ENCODE assay signal across 9 cellular contexts in the genomic region with DNA sequence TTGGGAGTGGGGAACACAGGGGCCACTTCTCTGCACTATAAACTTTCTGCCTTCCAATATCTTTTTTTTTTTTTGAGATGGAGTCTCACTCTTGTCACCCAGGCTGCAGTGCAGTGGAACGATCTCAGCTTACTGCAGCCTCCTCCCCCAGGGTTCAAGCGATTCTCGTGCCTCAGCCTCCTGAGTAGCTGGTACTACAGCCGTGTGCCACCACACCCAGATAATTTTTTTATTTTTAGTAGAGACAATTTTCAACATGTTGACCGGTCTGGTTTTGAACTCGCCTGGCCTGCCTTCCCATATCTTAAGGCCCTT. TPM values are rescaled to one million over a fixed set of nuclear protein-coding genes. Genes with fewer than 3 reads are reported as not detected.
DNase-seq lines count a peak whose midpoint lies in the region; ATAC-seq, FAIRE-seq and TF ChIP-seq lines count a peak whose summit lies in the region.
"Had no signal": no experiment of that assay in that cellular context is flagged by ENCODE, and none has a peak within 500 bp of the region (broad histone marks: within the 10 kb centered on the region; RNA-seq: fewer than 3 reads in every experiment).

No MANE protein-coding gene starts in this region.

- H4K20me1 ChIP-seq in K562 (replicated peaks; ENCODE audit: control insufficient read depth, insufficient read depth, low read length), result peaks cover 51% of the 10 kb centered on the region

- H3K9ac ChIP-seq in K562 (ENCODE audit: insufficient read depth in 1 of 2, low read depth in 2 of 2, low read length in 2 of 2), result peak overlapping the region; percentile 100

- BruUV-seq in K562 (replicated peaks; lab: Mats Ljungman, UMichigan), result no TSS peak

- CTCF ChIA-PET in K562 (lab: Yijun Ruan, JAX; ENCODE audit: low intra/inter-chr PET ratio), result no interaction called here

- H3K36me3 ChIP-seq in cardiac muscle cell, result peaks cover 47% of the 10 kb centered on the region
- peaks cover 85% of the 10 kb centered on the region for H3K36me3 ChIP-seq in K562 (ENCODE audit: control insufficient read depth, insufficient read depth, low read length)
- peaks cover 33 to 37% of the 10 kb centered on the region in 2 donors for H3K36me3 ChIP-seq in lung (ENCODE audit: control insufficient read depth in 2 of 2, insufficient read depth in 2 of 2, low read length in 2 of 2)
- H3K36me3 ChIP-seq in transverse colon, result peaks cover 0 to 45% (median 20%) of the 10 kb centered on the region in 4 donors

- no peak for ATAC-seq in left cardiac atrium
- ATAC-seq in K562, result no peak
- ATAC-seq in lung (ENCODE audit: insufficient read depth, low FRiP score), result no peak
- no peak for ATAC-seq in left colon

- 0% methylated on average over 6 of the region's 6 CpGs for WGBS in K562 (ENCODE audit: insufficient coverage, low coverage, missing lambda C conversion rate)
- WGBS in lung, 2 donors, result 34 to 60% methylated on average over 6 of the region's 6 CpGs
- 0 to 31% methylated on average over 1 to 6 of the region's 6 CpGs for WGBS in transverse colon (ENCODE audit: low coverage in 1 of 2), 2 donors

- TF ChIP-seq RAD21 in K562 (CRISPR knock-in tag; conservative IDR thresholded peaks at IDR 0.05 in 1 of 2, IDR thresholded peaks at IDR 0.05 in 1 of 2), result no peak

- H3K27ac ChIP-seq in cardiac muscle cell (peak overlapping the region; percentile 94), K562 (ENCODE audit: extremely low read depth, low read depth, low read length) (peak overlapping the region; percentile 95), lung (ENCODE audit: low read depth in 1 of 2, low read length in 1 of 2) (peak overlapping the region in 1 of 2 donors; percentile 80), transverse colon (peak overlapping the region; percentile 96 to 100 (median 98))

- peaks cover 2% of the 10 kb centered on the region for H3K9me1 ChIP-seq in K562 (ENCODE audit: control insufficient read depth, insufficient read depth, low read length)

- POLR2A ChIA-PET in K562 (lab: Yijun Ruan, JAX), result interaction anchor here (0.8 to 13.1 kb wide), 14 partner anchors 9 to 321 kb away, joined by 3 to 180 read pairs (median 12); a partner anchor contains a TSS

- TF ChIP-seq CTCF in cardiac muscle cell (IDR thresholded peaks at IDR 0.05; ENCODE audit: low read depth, low read length) (no peak), K562 (IDR thresholded peaks at IDR 0.05 in 2 of 3, conservative IDR thresholded peaks at IDR 0.05 in 1 of 3; ENCODE audit: insufficient read depth in 2 of 3, low read depth in 1 of 3, low read length in 3 of 3) (no peak), lung (IDR thresholded peaks at IDR 0.05; ENCODE audit: control extremely low read depth, extremely low read depth) (no peak), transverse colon (IDR thresholded peaks at IDR 0.05) (no peak)

- H3K27me3 ChIP-seq in cardiac muscle cell, result no peaks in the 10 kb centered on the region
- no peaks in the 10 kb centered on the region for H3K27me3 ChIP-seq in K562 (ENCODE audit: control insufficient read depth in 2 of 2, insufficient read depth in 2 of 2, low read length in 2 of 2)
- H3K27me3 ChIP-seq in lung (ENCODE audit: control insufficient read depth, insufficient read depth), result no peaks in the 10 kb centered on the region
- H3K27me3 ChIP-seq in transverse colon, result no peaks in the 10 kb centered on the region

- intact Hi-C loops in left cardiac atrium (cut with DNase I), result no loop called here
- intact Hi-C loops in K562 (cut with micrococcal nuclease), result loop anchor here (5.0 to 10.0 kb wide), 2 partner anchors 200 to 288 kb away; a partner anchor contains a TSS
- intact Hi-C loops in transverse colon (cut with DNase I; ENCODE audit: low total_unique reads), result loop anchor here (5.0 kb wide), 1 partner anchor 1810 kb away; no protein-coding TSS in a partner anchor
- intact Hi-C loops in left colon (cut with DNase I, micrococcal nuclease), result no loop called here

- in situ Hi-C loops in K562 (cut with MboI) (no loop called here), transverse colon (cut with MboI; ENCODE audit: low pct_ligation_motif_present in 1 of 4, low pct_unique_long_range_greater_than_20kb in 1 of 4, low sequenced_read_pairs in 3 of 4) (loop anchor here in 1 of 4 donors (25.0 kb wide), 1 partner anchor 495 kb away; no protein-coding TSS in a partner anchor)

- H3K4me2 ChIP-seq in K562 (ENCODE audit: insufficient read depth, low read length), result peak overlapping the region; percentile 100

- H3K4me3 ChIP-seq in cardiac muscle cell (peak overlapping the region; percentile 70), K562 (peak overlapping the region; percentile 56), lung (peak overlapping the region; percentile 55), transverse colon (peak overlapping the region; percentile 64 to 96 (median 78))

- no peak for TF ChIP-seq POLR2A in K562 (conservative IDR thresholded peaks at IDR 0.05)
- TF ChIP-seq POLR2A in transverse colon (IDR thresholded peaks at IDR 0.05), result no peak

- no peak for TF ChIP-seq EP300 in K562 (IDR thresholded peaks at IDR 0.05; ENCODE audit: low read length)
- no peak for TF ChIP-seq EP300 in transverse colon (IDR thresholded peaks at IDR 0.05; ENCODE audit: low read depth)

- H3K4me1 ChIP-seq in cardiac muscle cell (ENCODE audit: low read depth), result peaks cover 17% of the 10 kb centered on the region
- peaks cover 52 to 61% of the 10 kb centered on the region in 2 experiments for H3K4me1 ChIP-seq in K562 (replicated peaks in 1 of 2; ENCODE audit: control insufficient read depth in 2 of 2, insufficient read depth in 2 of 2, low read length in 2 of 2)
- H3K4me1 ChIP-seq in lung (ENCODE audit: control insufficient read depth in 2 of 2, insufficient read depth in 2 of 2, low read length in 2 of 2), result peaks cover 15 to 16% of the 10 kb centered on the region in 2 donors
- peaks cover 33 to 59% (median 39%) of the 10 kb centered on the region in 4 donors for H3K4me1 ChIP-seq in transverse colon

- no peak overlapping the region for H2AFZ ChIP-seq in K562 (ENCODE audit: low read depth, low read length)

- no peak for DNase-seq in cardiac muscle cell (ENCODE audit: low read depth in 1 of 2, low spot score in 1 of 2)
- no peak for DNase-seq in left cardiac atrium
- no peak for DNase-seq in K562 (ENCODE audit: extremely low read depth in 1 of 4, low spot score in 3 of 4)
- no peak for DNase-seq in lung (ENCODE audit: low spot score)
- no peak for DNase-seq in transverse colon
- DNase-seq in NCI-H146 (lab: John Stamatoyannopoulos, UW), result no peak
- DNase-seq in cerebellar cortex (ENCODE audit: low spot score), result no peak
- no peak for DNase-seq in left colon

- H3K79me2 ChIP-seq in K562 (ENCODE audit: control insufficient read depth, insufficient read depth, low read length), result peaks cover 96% of the 10 kb centered on the region

- FAIRE-seq in K562 (lab: Jason Lieb, UNC), result no peak

- H3K9me3 ChIP-seq in cardiac muscle cell (ENCODE audit: low read depth), result no peaks in the 10 kb centered on the region
- H3K9me3 ChIP-seq in K562 (replicated peaks; ENCODE audit: control insufficient read depth, insufficient read depth, low read depth, low read length), result no peaks in the 10 kb centered on the region
- no peaks in the 10 kb centered on the region for H3K9me3 ChIP-seq in lung (ENCODE audit: control insufficient read depth in 2 of 2, insufficient read depth in 1 of 2, low read length in 1 of 2)
- no peaks in the 10 kb centered on the region for H3K9me3 ChIP-seq in transverse colon

RNA-seq across cellular contexts. Expression of a gene that starts 1.7 kb away (rescaled TPM):
- total RNA-seq in cardiac muscle cell (71.8 and 79.2 TPM in 2 replicates), left cardiac atrium (10 to 100 TPM; 45.2 to 91.2 TPM), K562 (2014; rRNA removed) (245 and 289 TPM in 2 replicates), K562 (2014; rRNA removed; fragmentation: Illumina TruSeq; extraction: Trizol) (214 and 276 TPM in 2 replicates), K562 (2015; rRNA removed; fragmentation: Illumina TruSeq; extraction: Trizol) (120 and 132 TPM in 2 replicates), K562 (2021) (255 and 276 TPM in 2 replicates), lung (100 to 1,000 TPM; 151 to 249 TPM), transverse colon (100 to 1,000 TPM in 3 of 4 donors, 10 to 100 TPM in 1; 32.4 to 163 (median 129) TPM), left colon (100 to 1,000 TPM in 1 of 2 donors, 10 to 100 TPM in 1; 98.8 to 107 TPM)
- polyA plus RNA-seq in cardiac muscle cell (93.8 and 100 TPM in 2 replicates), K562 (2011; rRNA removed) (282 and 323 TPM in 2 replicates), K562 (2014; fragmentation: Illumina TruSeq; extraction: Trizol) (183 and 221 TPM in 2 replicates), K562 (2014; fragmentation: Nextera tagmentation; extraction: Ambion mirVana) (10 to 100 TPM; 20.0 to 39.7 TPM), K562 (2014; rRNA removed) (254 and 296 TPM in 2 replicates), lung (100 to 1,000 TPM; 173 to 265 TPM)
- 762 and 871 TPM in 2 replicates for total RNA-seq in K562 (2011; cell fraction: chromatin; rRNA removed; ENCODE audit: low replicate concordance)
- 808 and 809 TPM in 2 replicates for total RNA-seq in K562 (2011; cell fraction: nucleolus; rRNA removed)
- 628 and 726 TPM in 2 replicates for total RNA-seq in K562 (2011; cell fraction: nucleoplasm; rRNA removed)
- polyA plus RNA-seq in K562 (2011; cell fraction: cytosol; rRNA removed), result 289 and 316 TPM in 2 replicates
- 1,169 and 1,253 TPM in 2 replicates for polyA plus RNA-seq in K562 (2011; cell fraction: nucleus; rRNA removed)
- polyA plus RNA-seq in K562 (2012), result 196 and 375 TPM in 2 replicates
- polyA minus RNA-seq in K562 (2011; rRNA and poly(A)+ RNA removed), result 168 and 173 TPM in 2 replicates
- polyA minus RNA-seq in K562 (2011; cell fraction: cytosol; rRNA and poly(A)+ RNA removed), result 167 and 196 TPM in 2 replicates
- 164 and 348 TPM in 2 replicates for polyA minus RNA-seq in K562 (2011; cell fraction: nucleus; rRNA and poly(A)+ RNA removed)

RNA-seq across cellular contexts. Expression of a gene that starts 38.8 kb away (rescaled TPM):
- 1.3 and 1.4 TPM in 2 replicates for total RNA-seq in cardiac muscle cell
- 0.97 and 1.6 TPM in 2 replicates for polyA plus RNA-seq in cardiac muscle cell
- not detected for total RNA-seq in left cardiac atrium
- total RNA-seq in K562 (2011; cell fraction: chromatin; rRNA removed; ENCODE audit: low replicate concordance), result not detected in 2 replicates
- not detected in 2 replicates for total RNA-seq in K562 (2011; cell fraction: nucleolus; rRNA removed)
- not detected in 2 replicates for total RNA-seq in K562 (2011; cell fraction: nucleoplasm; rRNA removed)
- total RNA-seq in K562 (2014; rRNA removed), result not detected in 2 replicates
- total RNA-seq in K562 (2014; rRNA removed; fragmentation: Illumina TruSeq; extraction: Trizol), result not detected in 2 replicates
- not detected in 2 replicates for total RNA-seq in K562 (2015; rRNA removed; fragmentation: Illumina TruSeq; extraction: Trizol)
- total RNA-seq in K562 (2021), result not detected in 2 replicates
- not detected in 2 replicates for polyA plus RNA-seq in K562 (2011; rRNA removed)
- polyA plus RNA-seq in K562 (2011; cell fraction: cytosol; rRNA removed), result not detected in 2 replicates
- not detected in 2 replicates for polyA plus RNA-seq in K562 (2011; cell fraction: nucleus; rRNA removed)
- not detected in 2 replicates for polyA plus RNA-seq in K562 (2012)
- not detected in 2 replicates for polyA plus RNA-seq in K562 (2014; fragmentation: Illumina TruSeq; extraction: Trizol)
- not detected for polyA plus RNA-seq in K562 (2014; fragmentation: Nextera tagmentation; extraction: Ambion mirVana)
- polyA plus RNA-seq in K562 (2014; rRNA removed), result not detected in 2 replicates
- not detected in 2 replicates for polyA minus RNA-seq in K562 (2011; rRNA and poly(A)+ RNA removed)
- not detected in 2 replicates for polyA minus RNA-seq in K562 (2011; cell fraction: cytosol; rRNA and poly(A)+ RNA removed)
- polyA minus RNA-seq in K562 (2011; cell fraction: nucleus; rRNA and poly(A)+ RNA removed), result not detected in 2 replicates
- total RNA-seq in lung, result 1 to 10 TPM; 1.1 to 1.5 TPM
- 1 to 10 TPM in 1 of 2 donors, under 1 TPM in 1; 0.38 to 1.3 TPM for polyA plus RNA-seq in lung
- total RNA-seq in transverse colon, result under 1 TPM in 2 of 4 donors, not detected in 2; 0.32 to 0.41 TPM
- under 1 TPM; 0.84 to 0.98 TPM for total RNA-seq in left colon
- total RNA-seq: HT1080 had no signal

RNA-seq across cellular contexts. Expression of a gene that starts 43.0 kb away (rescaled TPM):
- total RNA-seq in cardiac muscle cell (47.4 and 63.3 TPM in 2 replicates), left cardiac atrium (10 to 100 TPM; 24.6 to 32.2 TPM), K562 (2014; rRNA removed) (210 and 239 TPM in 2 replicates), K562 (2014; rRNA removed; fragmentation: Illumina TruSeq; extraction: Trizol) (94.6 and 112 TPM in 2 replicates), K562 (2015; rRNA removed; fragmentation: Illumina TruSeq; extraction: Trizol) (122 and 128 TPM in 2 replicates), K562 (2021) (136 TPM in 2 replicates), lung (10 to 100 TPM; 26.2 to 41.4 TPM), transverse colon (10 to 100 TPM; 25.3 to 37.8 (median 27.6) TPM), left colon (10 to 100 TPM; 31.3 to 38.9 TPM)
- polyA plus RNA-seq in cardiac muscle cell (42.1 and 52.8 TPM in 2 replicates), K562 (2011; rRNA removed) (87.2 and 92.0 TPM in 2 replicates), K562 (2014; fragmentation: Illumina TruSeq; extraction: Trizol) (114 and 118 TPM in 2 replicates), K562 (2014; fragmentation: Nextera tagmentation; extraction: Ambion mirVana) (10 to 100 TPM; 32.7 to 46.2 TPM), K562 (2014; rRNA removed) (165 and 208 TPM in 2 replicates), lung (10 to 100 TPM; 42.5 to 64.1 TPM)
- 146 and 260 TPM in 2 replicates for total RNA-seq in K562 (2011; cell fraction: chromatin; rRNA removed; ENCODE audit: low replicate concordance)
- 230 and 252 TPM in 2 replicates for total RNA-seq in K562 (2011; cell fraction: nucleolus; rRNA removed)
- total RNA-seq in K562 (2011; cell fraction: nucleoplasm; rRNA removed), result 260 and 399 TPM in 2 replicates
- polyA plus RNA-seq in K562 (2011; cell fraction: cytosol; rRNA removed), result 101 and 156 TPM in 2 replicates
- polyA plus RNA-seq in K562 (2011; cell fraction: nucleus; rRNA removed), result 223 and 302 TPM in 2 replicates
- 75.1 and 119 TPM in 2 replicates for polyA plus RNA-seq in K562 (2012)
- 96.2 and 110 TPM in 2 replicates for polyA minus RNA-seq in K562 (2011; rRNA and poly(A)+ RNA removed)
- 51.0 and 53.7 TPM in 2 replicates for polyA minus RNA-seq in K562 (2011; cell fraction: cytosol; rRNA and poly(A)+ RNA removed)
- polyA minus RNA-seq in K562 (2011; cell fraction: nucleus; rRNA and poly(A)+ RNA removed), result 178 and 418 TPM in 2 replicates

RNA-seq across cellular contexts. Expression of a gene that starts 49.7 kb away (rescaled TPM):
- total RNA-seq in cardiac muscle cell (not detected in 2 replicates), left cardiac atrium (not detected), K562 (2014; rRNA removed) (not detected in 2 replicates), K562 (2014; rRNA removed; fragmentation: Illumina TruSeq; extraction: Trizol) (not detected in 2 replicates), K562 (2015; rRNA removed; fragmentation: Illumina TruSeq; extraction: Trizol) (not detected in 2 replicates), K562 (2021) (not detected in 2 replicates), lung (not detected), transverse colon (not detected), left colon (not detected)
- polyA plus RNA-seq in cardiac muscle cell (3.0 and 4.8 TPM in 2 replicates), K562 (2011; rRNA removed) (not detected in 2 replicates), K562 (2014; fragmentation: Illumina TruSeq; extraction: Trizol) (not detected in 2 replicates), K562 (2014; fragmentation: Nextera tagmentation; extraction: Ambion mirVana) (not detected), K562 (2014; rRNA removed) (not detected in 2 replicates), lung (not detected)
- total RNA-seq in K562 (2011; cell fraction: chromatin; rRNA removed; ENCODE audit: low replicate concordance), result 0.93 TPM in 1 of 2 replicates, not detected in the other
- total RNA-seq in K562 (2011; cell fraction: nucleolus; rRNA removed), result 2.0 TPM in 1 of 2 replicates, not detected in the other
- total RNA-seq in K562 (2011; cell fraction: nucleoplasm; rRNA removed), result 1.2 TPM in 1 of 2 replicates, not detected in the other
- polyA plus RNA-seq in K562 (2011; cell fraction: cytosol; rRNA removed), result not detected in 2 replicates
- polyA plus RNA-seq in K562 (2011; cell fraction: nucleus; rRNA removed), result not detected in 2 replicates
- not detected in 2 replicates for polyA plus RNA-seq in K562 (2012)
- polyA minus RNA-seq in K562 (2011; rRNA and poly(A)+ RNA removed), result not detected in 2 replicates
- not detected in 2 replicates for polyA minus RNA-seq in K562 (2011; cell fraction: cytosol; rRNA and poly(A)+ RNA removed)
- polyA minus RNA-seq in K562 (2011; cell fraction: nucleus; rRNA and poly(A)+ RNA removed), result not detected in 2 replicates

RNA-seq across cellular contexts. Expression of a gene that starts 50.5 kb away (rescaled TPM):
- total RNA-seq in cardiac muscle cell, result 38.5 and 45.2 TPM in 2 replicates
- polyA plus RNA-seq in cardiac muscle cell, result 49.4 and 53.6 TPM in 2 replicates
- total RNA-seq in left cardiac atrium, result 10 to 100 TPM; 22.1 to 23.2 TPM
- 46.3 and 74.6 TPM in 2 replicates for total RNA-seq in K562 (2011; cell fraction: chromatin; rRNA removed; ENCODE audit: low replicate concordance)
- total RNA-seq in K562 (2011; cell fraction: nucleolus; rRNA removed), result 33.7 and 41.5 TPM in 2 replicates
- total RNA-seq in K562 (2011; cell fraction: nucleoplasm; rRNA removed), result 38.8 and 41.1 TPM in 2 replicates
- 24.3 and 28.3 TPM in 2 replicates for total RNA-seq in K562 (2014; rRNA removed)
- total RNA-seq in K562 (2014; rRNA removed; fragmentation: Illumina TruSeq; extraction: Trizol), result 17.2 and 17.4 TPM in 2 replicates
- total RNA-seq in K562 (2015; rRNA removed; fragmentation: Illumina TruSeq; extraction: Trizol), result 19.4 TPM in 2 replicates
- total RNA-seq in K562 (2021), result 24.8 and 26.9 TPM in 2 replicates
- 28.6 and 34.5 TPM in 2 replicates for polyA plus RNA-seq in K562 (2011; rRNA removed)
- 35.9 and 38.3 TPM in 2 replicates for polyA plus RNA-seq in K562 (2011; cell fraction: cytosol; rRNA removed)
- 30.2 and 48.1 TPM in 2 replicates for polyA plus RNA-seq in K562 (2011; cell fraction: nucleus; rRNA removed)
- 22.3 and 69.5 TPM in 2 replicates for polyA plus RNA-seq in K562 (2012)
- 27.8 TPM in 2 replicates for polyA plus RNA-seq in K562 (2014; fragmentation: Illumina TruSeq; extraction: Trizol)
- 1 to 10 TPM; 2.8 to 3.6 TPM for polyA plus RNA-seq in K562 (2014; fragmentation: Nextera tagmentation; extraction: Ambion mirVana)
- polyA plus RNA-seq in K562 (2014; rRNA removed), result 23.7 and 27.7 TPM in 2 replicates
- polyA minus RNA-seq in K562 (2011; rRNA and poly(A)+ RNA removed), result 36.3 and 40.4 TPM in 2 replicates
- polyA minus RNA-seq in K562 (2011; cell fraction: cytosol; rRNA and poly(A)+ RNA removed), result 14.2 and 15.6 TPM in 2 replicates
- 18.3 and 23.7 TPM in 2 replicates for polyA minus RNA-seq in K562 (2011; cell fraction: nucleus; rRNA and poly(A)+ RNA removed)
- 10 to 100 TPM; 38.7 to 47.6 TPM for total RNA-seq in lung
- polyA plus RNA-seq in lung, result 10 to 100 TPM; 19.8 to 36.6 TPM
- total RNA-seq in transverse colon, result 10 to 100 TPM; 15.3 to 62.5 (median 30.2) TPM
- total RNA-seq in left colon, result 10 to 100 TPM; 37.7 to 39.6 TPM

Comparison
In these comparisons a context has a peak if more than half of its experiments do, and no peak if none do; other contexts are left out.
1. intact Hi-C loops: an anchor here in K562 (5.0 to 10.0 kb wide) and transverse colon (5.0 kb wide); none called in left cardiac atrium and left colon.